Comparison of ENCODE assay signal across 1 cellular context in genomic region chr17:35730400-35731005, GRCh38.
TF ChIP-seq lines count a peak whose summit lies in the region.

No MANE protein-coding gene starts in this region.

TF ChIP-seq in WTC11, 78 proteins besides CTCF, POLR2A, EP300 and RAD21 (continued from another document):
- TF ChIP-seq ESRRA (CRISPR knock-in tag; IDR thresholded peaks at IDR 0.05; ENCODE audit: borderline replicate concordance): no peak
- TF ChIP-seq ZNF425 (CRISPR knock-in tag; conservative IDR thresholded peaks at IDR 0.05): no peak
- TF ChIP-seq ZNF423 (CRISPR knock-in tag; IDR thresholded peaks at IDR 0.05): no peak
- TF ChIP-seq ZMAT4 (CRISPR knock-in tag; IDR thresholded peaks at IDR 0.05): no peak
- no peak for TF ChIP-seq CBFB (CRISPR knock-in tag; IDR thresholded peaks at IDR 0.05; ENCODE audit: low read depth)
- no peak for TF ChIP-seq ZNF138 (CRISPR knock-in tag; conservative IDR thresholded peaks at IDR 0.05)
- no peak for TF ChIP-seq NFYB (CRISPR knock-in tag; conservative IDR thresholded peaks at IDR 0.05; ENCODE audit: low read depth)
